In genomic region chr17:82098939-82099765, GRCh38 we compare ENCODE assay signal across 1 cellular context.
TF ChIP-seq lines count a peak whose summit lies in the region.

No MANE protein-coding gene starts in this region.

TF ChIP-seq in WTC11, 78 proteins besides CTCF, POLR2A, EP300 and RAD21 (continued from another document and continues in another):
- no peak for TF ChIP-seq AFF4 (CRISPR knock-in tag; IDR thresholded peaks at IDR 0.05; ENCODE audit: borderline replicate concordance)
- no peak for TF ChIP-seq FOXJ3 (CRISPR knock-in tag; IDR thresholded peaks at IDR 0.05; ENCODE audit: borderline replicate concordance)
- TF ChIP-seq USF1 (CRISPR knock-in tag; IDR thresholded peaks at IDR 0.05), result peak; percentile 79
- 0 out of 2 replicates have a peak, but pooled peaks have one; percentile 19 for TF ChIP-seq HMGXB4 (CRISPR knock-in tag; IDR thresholded peaks at IDR 0.05)
- TF ChIP-seq E2F5 (CRISPR knock-in tag; IDR thresholded peaks at IDR 0.05), result peak; percentile 18; the same call in 1 of the 2 replicates
- TF ChIP-seq SMAD3 (CRISPR knock-in tag; IDR thresholded peaks at IDR 0.05; ENCODE audit: borderline replicate concordance), result peak; percentile 45; the same call in 1 of the 2 replicates
- no peak; the same call in 1 of the 2 replicates for TF ChIP-seq ARID4B (CRISPR knock-in tag; IDR thresholded peaks at IDR 0.05; ENCODE audit: borderline replicate concordance)
- 0 out of 2 replicates have a peak, but pooled peaks have one; percentile 6 for TF ChIP-seq OVOL2 (CRISPR knock-in tag; IDR thresholded peaks at IDR 0.05; ENCODE audit: borderline replicate concordance)
- TF ChIP-seq ATF2 (CRISPR knock-in tag; IDR thresholded peaks at IDR 0.05; ENCODE audit: borderline replicate concordance, low read depth), result no peak
- TF ChIP-seq RELA (CRISPR knock-in tag; IDR thresholded peaks at IDR 0.05; ENCODE audit: borderline replicate concordance), result no peak
- no peak for TF ChIP-seq NR3C1 (CRISPR knock-in tag; conservative IDR thresholded peaks at IDR 0.05; ENCODE audit: low read depth)
- TF ChIP-seq RORB (CRISPR knock-in tag; IDR thresholded peaks at IDR 0.05), result no peak
- TF ChIP-seq ZNF281 (CRISPR knock-in tag; IDR thresholded peaks at IDR 0.05), result no peak
- no peak for TF ChIP-seq PRRX2 (CRISPR knock-in tag; IDR thresholded peaks at IDR 0.05)
- TF ChIP-seq ESRRA (CRISPR knock-in tag; IDR thresholded peaks at IDR 0.05; ENCODE audit: borderline replicate concordance), result no peak
- no peak for TF ChIP-seq TP53 (CRISPR knock-in tag; IDR thresholded peaks at IDR 0.05)
- TF ChIP-seq FOXP1 (CRISPR knock-in tag; IDR thresholded peaks at IDR 0.05; ENCODE audit: borderline replicate concordance), result no peak
- 0 out of 2 replicates have a peak, but pooled peaks have one; percentile 3 for TF ChIP-seq FOXP4 (CRISPR knock-in tag; IDR thresholded peaks at IDR 0.05)
- 0 out of 2 replicates have a peak, but pooled peaks have one; percentile 39 for TF ChIP-seq CREB1 (CRISPR knock-in tag; IDR thresholded peaks at IDR 0.05)
- TF ChIP-seq NFE2L1 (CRISPR knock-in tag; IDR thresholded peaks at IDR 0.05), result no peak
- TF ChIP-seq ZNF396 (CRISPR knock-in tag; IDR thresholded peaks at IDR 0.05; ENCODE audit: borderline replicate concordance), result no peak
- TF ChIP-seq ZNF263 (CRISPR knock-in tag; IDR thresholded peaks at IDR 0.05; ENCODE audit: low read depth), result no peak
- no peak for TF ChIP-seq ATF3 (CRISPR knock-in tag; conservative IDR thresholded peaks at IDR 0.05)
- no peak for TF ChIP-seq MXD4 (CRISPR knock-in tag; IDR thresholded peaks at IDR 0.05; ENCODE audit: borderline replicate concordance)
- no peak for TF ChIP-seq ZNF138 (CRISPR knock-in tag; conservative IDR thresholded peaks at IDR 0.05)
- no peak for TF ChIP-seq NFYB (CRISPR knock-in tag; conservative IDR thresholded peaks at IDR 0.05; ENCODE audit: low read depth)
- TF ChIP-seq NFATC4 (CRISPR knock-in tag; IDR thresholded peaks at IDR 0.05), result no peak
- TF ChIP-seq SOX15 (CRISPR knock-in tag; IDR thresholded peaks at IDR 0.05), result no peak
- TF ChIP-seq CREM (CRISPR knock-in tag; IDR thresholded peaks at IDR 0.05), result no peak
- TF ChIP-seq NR2C2 (CRISPR knock-in tag; IDR thresholded peaks at IDR 0.05), result no peak
- TF ChIP-seq ATF6 (CRISPR knock-in tag; IDR thresholded peaks at IDR 0.05), result no peak
- TF ChIP-seq ATF1 (CRISPR knock-in tag; IDR thresholded peaks at IDR 0.05), result no peak
- TF ChIP-seq SP1 (CRISPR knock-in tag; conservative IDR thresholded peaks at IDR 0.05), result no peak
- TF ChIP-seq PREB (CRISPR knock-in tag; IDR thresholded peaks at IDR 0.05; ENCODE audit: borderline replicate concordance), result no peak
- TF ChIP-seq FOXK1 (CRISPR knock-in tag; IDR thresholded peaks at IDR 0.05), result no peak; the same call in 1 of the 2 replicates
